Comparison of ENCODE assay signal across 18 cellular contexts in genomic region chr10:59843733-59844132, GRCh38.
"Had no signal": no experiment of that assay in that cellular context is flagged by ENCODE, and none has a peak within 500 bp of the region (broad histone marks: within the 10 kb centered on the region; RNA-seq: fewer than 3 reads in every experiment).

No MANE protein-coding gene starts in this region.

- H3K27ac ChIP-seq: brain microvascular endothelial cell, parathyroid adenoma had no signal

- DNase-seq: activated B cell treated with CpG ODN at 0.5 μM for 24 hours; activated CD4-positive, alpha-beta T cell treated with anti-CD3 and anti-CD28 coated beads, Interleukin-2, amount 10 ng/mL, durations not matched to agents 7 days and 5 days; activated CD8-positive, alpha-beta memory T cell treated with anti-CD3 and anti-CD28 coated beads, Interleukin-2, amount 50 U/mL, for 48 hours; activated gamma-delta T cell; activated naive CD8-positive, alpha-beta T cell treated with anti-CD3 and anti-CD28 coated beads for 36 hours; activated T-cell treated with anti-CD3 and anti-CD28 coated beads, Interleukin-2, amount 50 U/mL, for 72 hours; amygdala; brain microvascular endothelial cell; effector memory CD4-positive, alpha-beta T cell; foreskin melanocyte; heart right ventricle; naive B cell; retina; T-helper 2 cell had no signal

- H3K4me3 Mint-ChIP-seq: activated B cell treated with CpG ODN at 0.5 μM for 24 hours; activated CD4-positive, alpha-beta T cell treated with anti-CD3 and anti-CD28 coated beads, Interleukin-2, amount 10 ng/mL, durations not matched to agents 7 days and 5 days; activated naive CD8-positive, alpha-beta T cell treated with anti-CD3 and anti-CD28 coated beads for 36 hours; activated T-cell treated with anti-CD3 and anti-CD28 coated beads, Interleukin-2, amount 50 U/mL, for 72 hours; central memory CD8-positive, alpha-beta T cell; dendritic cell treated with granulocyte-macrophage colony-stimulating factor and Interleukin-4, amounts not matched to agents 40 ng/mL and 50 ng/mL, for 4 days; naive B cell; stimulated activated effector memory CD8-positive, alpha-beta T cell treated with anti-CD3 and anti-CD28 coated beads, Interleukin-12 subunit alpha, Interleukin-12 subunit beta, amount 100 ng/mL, for 72 hours had no signal

- ATAC-seq: activated T-cell treated with anti-CD3 and anti-CD28 coated beads, Interleukin-2, amount 50 U/mL, for 72 hours; stimulated activated effector memory CD8-positive, alpha-beta T cell treated with anti-CD3 and anti-CD28 coated beads, Interleukin-12 subunit alpha, Interleukin-12 subunit beta, amount 100 ng/mL, for 72 hours had no signal

- H3K4me3 ChIP-seq: heart right ventricle had no signal

- H3K27me3 Mint-ChIP-seq: activated B cell treated with CpG ODN at 0.5 μM for 24 hours; activated CD4-positive, alpha-beta T cell treated with anti-CD3 and anti-CD28 coated beads, Interleukin-2, amount 10 ng/mL, durations not matched to agents 7 days and 5 days; activated naive CD8-positive, alpha-beta T cell treated with anti-CD3 and anti-CD28 coated beads for 36 hours; central memory CD8-positive, alpha-beta T cell; dendritic cell treated with granulocyte-macrophage colony-stimulating factor and Interleukin-4, amounts not matched to agents 40 ng/mL and 50 ng/mL, for 4 days; naive B cell had no signal

- H3K36me3 ChIP-seq: brain microvascular endothelial cell had no signal

- H3K9me3 ChIP-seq: heart right ventricle had no signal

- H3K9me3 Mint-ChIP-seq: activated B cell treated with CpG ODN at 0.5 μM for 24 hours; activated CD4-positive, alpha-beta T cell treated with anti-CD3 and anti-CD28 coated beads, Interleukin-2, amount 10 ng/mL, durations not matched to agents 7 days and 5 days; activated naive CD8-positive, alpha-beta T cell treated with anti-CD3 and anti-CD28 coated beads for 36 hours; activated T-cell treated with anti-CD3 and anti-CD28 coated beads, Interleukin-2, amount 50 U/mL, for 72 hours; central memory CD8-positive, alpha-beta T cell; dendritic cell treated with granulocyte-macrophage colony-stimulating factor and Interleukin-4, amounts not matched to agents 40 ng/mL and 50 ng/mL, for 4 days; stimulated activated effector memory CD8-positive, alpha-beta T cell treated with anti-CD3 and anti-CD28 coated beads, Interleukin-12 subunit alpha, Interleukin-12 subunit beta, amount 100 ng/mL, for 72 hours had no signal

- H2AFZ ChIP-seq: parathyroid adenoma had no signal

- H3K27me3 ChIP-seq: brain microvascular endothelial cell, heart right ventricle had no signal

- H3K4me1 ChIP-seq: parathyroid adenoma had no signal

- H3K27ac Mint-ChIP-seq: activated B cell treated with CpG ODN at 0.5 μM for 24 hours; activated CD4-positive, alpha-beta T cell treated with anti-CD3 and anti-CD28 coated beads, Interleukin-2, amount 10 ng/mL, durations not matched to agents 7 days and 5 days; activated naive CD8-positive, alpha-beta T cell treated with anti-CD3 and anti-CD28 coated beads for 36 hours; activated T-cell treated with anti-CD3 and anti-CD28 coated beads, Interleukin-2, amount 50 U/mL, for 72 hours; dendritic cell treated with granulocyte-macrophage colony-stimulating factor and Interleukin-4, amounts not matched to agents 40 ng/mL and 50 ng/mL, for 4 days; stimulated activated effector memory CD8-positive, alpha-beta T cell treated with anti-CD3 and anti-CD28 coated beads, Interleukin-12 subunit alpha, Interleukin-12 subunit beta, amount 100 ng/mL, for 72 hours had no signal

- H3K9ac ChIP-seq: parathyroid adenoma had no signal
